2 cellular contexts compared by ENCODE assay signal in the genomic region with DNA sequence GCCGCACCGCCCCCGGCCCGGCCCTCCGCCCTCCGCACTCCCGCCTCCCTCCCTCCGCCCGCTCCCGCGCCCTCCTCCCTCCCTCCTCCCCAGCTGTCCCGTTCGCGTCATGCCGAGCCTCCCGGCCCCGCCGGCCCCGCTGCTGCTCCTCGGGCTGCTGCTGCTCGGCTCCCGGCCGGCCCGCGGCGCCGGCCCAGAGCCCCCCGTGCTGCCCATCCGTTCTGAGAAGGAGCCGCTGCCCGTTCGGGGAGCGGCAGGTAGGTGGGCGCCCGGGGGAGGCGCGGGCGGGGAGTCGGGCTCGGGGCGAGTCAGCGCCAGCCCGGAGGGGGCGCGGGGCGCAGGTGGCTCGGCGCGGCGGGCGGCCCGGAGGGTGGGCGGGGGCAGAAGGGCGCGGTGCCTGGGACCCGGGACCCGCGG.
TF ChIP-seq lines count a peak whose summit lies in the region.

No MANE protein-coding gene starts in this region.

TF ChIP-seq in GM23338, 12 proteins besides CTCF, POLR2A, EP300 and RAD21 (continues in another document):
- TF ChIP-seq, protein P1, sequence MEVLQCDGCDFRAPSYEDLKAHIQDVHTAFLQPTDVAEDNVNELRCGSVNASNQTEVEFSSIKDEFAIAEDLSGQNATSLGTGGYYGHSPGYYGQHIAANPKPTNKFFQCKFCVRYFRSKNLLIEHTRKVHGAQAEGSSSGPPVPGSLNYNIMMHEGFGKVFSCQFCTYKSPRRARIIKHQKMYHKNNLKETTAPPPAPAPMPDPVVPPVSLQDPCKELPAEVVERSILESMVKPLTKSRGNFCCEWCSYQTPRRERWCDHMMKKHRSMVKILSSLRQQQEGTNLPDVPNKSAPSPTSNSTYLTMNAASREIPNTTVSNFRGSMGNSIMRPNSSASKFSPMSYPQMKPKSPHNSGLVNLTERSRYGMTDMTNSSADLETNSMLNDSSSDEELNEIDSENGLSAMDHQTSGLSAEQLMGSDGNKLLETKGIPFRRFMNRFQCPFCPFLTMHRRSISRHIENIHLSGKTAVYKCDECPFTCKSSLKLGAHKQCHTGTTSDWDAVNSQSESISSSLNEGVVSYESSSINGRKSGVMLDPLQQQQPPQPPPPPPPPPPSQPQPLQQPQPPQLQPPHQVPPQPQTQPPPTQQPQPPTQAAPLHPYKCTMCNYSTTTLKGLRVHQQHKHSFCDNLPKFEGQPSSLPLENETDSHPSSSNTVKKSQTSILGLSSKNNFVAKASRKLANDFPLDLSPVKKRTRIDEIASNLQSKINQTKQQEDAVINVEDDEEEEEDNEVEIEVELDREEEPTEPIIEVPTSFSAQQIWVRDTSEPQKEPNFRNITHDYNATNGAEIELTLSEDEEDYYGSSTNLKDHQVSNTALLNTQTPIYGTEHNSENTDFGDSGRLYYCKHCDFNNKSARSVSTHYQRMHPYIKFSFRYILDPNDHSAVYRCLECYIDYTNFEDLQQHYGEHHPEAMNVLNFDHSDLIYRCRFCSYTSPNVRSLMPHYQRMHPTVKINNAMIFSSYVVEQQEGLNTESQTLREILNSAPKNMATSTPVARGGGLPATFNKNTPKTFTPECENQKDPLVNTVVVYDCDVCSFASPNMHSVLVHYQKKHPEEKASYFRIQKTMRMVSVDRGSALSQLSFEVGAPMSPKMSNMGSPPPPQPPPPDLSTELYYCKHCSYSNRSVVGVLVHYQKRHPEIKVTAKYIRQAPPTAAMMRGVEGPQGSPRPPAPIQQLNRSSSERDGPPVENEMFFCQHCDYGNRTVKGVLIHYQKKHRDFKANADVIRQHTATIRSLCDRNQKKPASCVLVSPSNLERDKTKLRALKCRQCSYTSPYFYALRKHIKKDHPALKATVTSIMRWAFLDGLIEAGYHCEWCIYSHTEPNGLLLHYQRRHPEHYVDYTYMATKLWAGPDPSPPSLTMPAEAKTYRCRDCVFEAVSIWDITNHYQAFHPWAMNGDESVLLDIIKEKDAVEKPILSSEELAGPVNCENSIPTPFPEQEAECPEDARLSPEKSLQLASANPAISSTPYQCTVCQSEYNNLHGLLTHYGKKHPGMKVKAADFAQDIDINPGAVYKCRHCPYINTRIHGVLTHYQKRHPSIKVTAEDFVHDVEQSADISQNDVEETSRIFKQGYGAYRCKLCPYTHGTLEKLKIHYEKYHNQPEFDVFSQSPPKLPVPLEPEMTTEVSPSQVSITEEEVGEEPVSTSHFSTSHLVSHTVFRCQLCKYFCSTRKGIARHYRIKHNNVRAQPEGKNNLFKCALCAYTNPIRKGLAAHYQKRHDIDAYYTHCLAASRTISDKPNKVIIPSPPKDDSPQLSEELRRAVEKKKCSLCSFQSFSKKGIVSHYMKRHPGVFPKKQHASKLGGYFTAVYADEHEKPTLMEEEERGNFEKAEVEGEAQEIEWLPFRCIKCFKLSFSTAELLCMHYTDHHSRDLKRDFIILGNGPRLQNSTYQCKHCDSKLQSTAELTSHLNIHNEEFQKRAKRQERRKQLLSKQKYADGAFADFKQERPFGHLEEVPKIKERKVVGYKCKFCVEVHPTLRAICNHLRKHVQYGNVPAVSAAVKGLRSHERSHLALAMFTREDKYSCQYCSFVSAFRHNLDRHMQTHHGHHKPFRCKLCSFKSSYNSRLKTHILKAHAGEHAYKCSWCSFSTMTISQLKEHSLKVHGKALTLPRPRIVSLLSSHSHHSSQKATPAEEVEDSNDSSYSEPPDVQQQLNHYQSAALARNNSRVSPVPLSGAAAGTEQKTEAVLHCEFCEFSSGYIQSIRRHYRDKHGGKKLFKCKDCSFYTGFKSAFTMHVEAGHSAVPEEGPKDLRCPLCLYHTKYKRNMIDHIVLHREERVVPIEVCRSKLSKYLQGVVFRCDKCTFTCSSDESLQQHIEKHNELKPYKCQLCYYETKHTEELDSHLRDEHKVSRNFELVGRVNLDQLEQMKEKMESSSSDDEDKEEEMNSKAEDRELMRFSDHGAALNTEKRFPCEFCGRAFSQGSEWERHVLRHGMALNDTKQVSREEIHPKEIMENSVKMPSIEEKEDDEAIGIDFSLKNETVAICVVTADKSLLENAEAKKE (CRISPR knock-in tag; IDR thresholded peaks at IDR 0.05), result no peak
- TF ChIP-seq JUNB (IDR thresholded peaks at IDR 0.05; ENCODE audit: unreplicated experiment) (no peak), EZH2 (IDR thresholded peaks at IDR 0.05; ENCODE audit: low read depth, unreplicated experiment) (no peak), CREB1 (CRISPR knock-in tag; IDR thresholded peaks at IDR 0.05; ENCODE audit: low read depth) (no peak), ZNF114 (CRISPR knock-in tag; IDR thresholded peaks at IDR 0.05) (no peak), STAT1 (IDR thresholded peaks at IDR 0.05; ENCODE audit: unreplicated experiment) (no peak), ZNF331 (CRISPR knock-in tag; IDR thresholded peaks at IDR 0.05; ENCODE audit: low read depth) (no peak), EZH2phosphoT487 (IDR thresholded peaks at IDR 0.05; ENCODE audit: unreplicated experiment) (no peak), REST (IDR thresholded peaks at IDR 0.05; ENCODE audit: unreplicated experiment) (no peak)
- TF ChIP-seq, protein P2, sequence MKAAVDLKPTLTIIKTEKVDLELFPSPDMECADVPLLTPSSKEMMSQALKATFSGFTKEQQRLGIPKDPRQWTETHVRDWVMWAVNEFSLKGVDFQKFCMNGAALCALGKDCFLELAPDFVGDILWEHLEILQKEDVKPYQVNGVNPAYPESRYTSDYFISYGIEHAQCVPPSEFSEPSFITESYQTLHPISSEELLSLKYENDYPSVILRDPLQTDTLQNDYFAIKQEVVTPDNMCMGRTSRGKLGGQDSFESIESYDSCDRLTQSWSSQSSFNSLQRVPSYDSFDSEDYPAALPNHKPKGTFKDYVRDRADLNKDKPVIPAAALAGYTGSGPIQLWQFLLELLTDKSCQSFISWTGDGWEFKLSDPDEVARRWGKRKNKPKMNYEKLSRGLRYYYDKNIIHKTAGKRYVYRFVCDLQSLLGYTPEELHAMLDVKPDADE (IDR thresholded peaks at IDR 0.05), result no peak

TF ChIP-seq in neural cell, 6 proteins besides CTCF, POLR2A, EP300 and RAD21 (continued from another document):
- no peak for TF ChIP-seq REST (IDR thresholded peaks at IDR 0.05; ENCODE audit: borderline replicate concordance)
- TF ChIP-seq EZH2 (IDR thresholded peaks at IDR 0.05; ENCODE audit: borderline replicate concordance, insufficient read depth, low read length, poor library complexity, severe bottlenecking), result no peak
- no peak for TF ChIP-seq SMC3 (conservative IDR thresholded peaks at IDR 0.05; ENCODE audit: poor library complexity)
